8 cellular contexts compared by ENCODE assay signal in the genomic region with DNA sequence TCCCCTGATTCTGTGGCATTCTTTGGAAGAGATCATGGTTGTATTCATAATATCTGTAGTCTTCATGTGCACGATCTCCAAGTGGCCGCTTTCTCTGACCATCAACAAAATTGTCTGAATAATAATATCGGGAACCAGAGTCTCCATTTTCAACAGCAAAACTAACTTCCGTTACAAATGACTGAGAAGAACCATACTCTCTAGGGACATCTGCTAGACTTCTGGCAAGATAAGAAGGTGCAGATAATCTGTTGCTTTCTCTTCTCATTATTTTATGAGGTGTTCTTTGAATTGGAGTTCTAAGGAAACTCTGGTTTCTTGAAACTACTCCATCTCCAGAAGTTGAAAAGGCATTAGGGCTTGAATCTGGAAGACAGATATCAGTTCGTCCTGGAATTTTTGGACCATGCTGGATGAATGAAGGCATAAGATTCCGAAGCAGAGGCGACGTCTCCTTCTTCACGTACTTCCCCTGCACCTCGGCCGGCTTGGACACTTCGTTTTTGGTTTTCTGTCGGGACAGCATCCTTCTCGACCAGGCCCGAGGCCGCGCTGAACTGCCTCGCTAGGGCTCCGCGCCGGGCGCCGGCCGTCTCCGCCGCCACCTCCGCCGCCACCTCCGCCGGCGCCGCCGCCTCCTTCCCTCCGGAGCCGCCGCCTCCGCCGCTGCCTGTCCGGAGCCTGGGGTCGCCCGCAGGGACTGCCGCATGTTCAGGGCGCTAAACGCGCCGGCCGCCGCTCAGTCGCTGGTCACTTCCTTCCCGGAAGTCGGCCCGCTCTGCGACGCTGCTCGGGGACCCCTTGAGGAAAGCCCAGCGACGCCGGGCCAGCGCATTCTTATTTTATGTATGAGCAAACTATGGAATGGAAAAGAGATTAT. TPM values are rescaled to one million over a fixed set of nuclear protein-coding genes. Genes with fewer than 3 reads are reported as not detected.
A peak's percentile ranks its signal among the peaks of the same experiment; 100 is the strongest.
DNase-seq lines count a peak whose midpoint lies in the region; ATAC-seq, FAIRE-seq and TF ChIP-seq lines count a peak whose summit lies in the region.
"Not testable (repeated sequence)": the region's sequence is repeated elsewhere in the genome, so short reads cannot be mapped to it uniquely, and the experiment has no call there.

No MANE protein-coding gene starts in this region.

- ATAC-seq in GM18502 (IDR thresholded peaks at IDR 0.05; ENCODE audit: poor library complexity, unreplicated experiment) (peak; percentile 66), HG03565 (IDR thresholded peaks at IDR 0.05; ENCODE audit: unreplicated experiment) (peak; percentile 54)
- peak; percentile 72 for ATAC-seq in activated CD8-positive, alpha-beta T cell treated with anti-CD3 and anti-CD28 coated beads, Interleukin-2, amount 10 ng/mL, durations not matched to agents 7 days and 5 days

- H4K20me1 ChIP-seq in GM23248 (ENCODE audit: insufficient read depth), result not testable (repeated sequence)

- not testable (repeated sequence) for H3F3A ChIP-seq in GM23248 (ENCODE audit: insufficient read depth)

- POLR2A ChIA-PET in activated CD8-positive, alpha-beta T cell treated with anti-CD3 and anti-CD28 coated beads, Interleukin-2, amount 10 ng/mL, durations not matched to agents 7 days and 5 days (lab: Charles Lee), result not testable (repeated sequence)

- FAIRE-seq in islet of Langerhans (lab: Jason Lieb, UNC), result peak; percentile 79
- not testable (repeated sequence) for FAIRE-seq in small intestine (lab: Jason Lieb, UNC)

- intact Hi-C loops in vagina (cut with DNase I), result not testable (repeated sequence)

- H3K4me3 Mint-ChIP-seq in activated CD8-positive, alpha-beta T cell treated with anti-CD3 and anti-CD28 coated beads, Interleukin-2, amount 10 ng/mL, durations not matched to agents 7 days and 5 days, result peak overlapping the region; percentile 68

- not testable (repeated sequence) for H3K9me3 Mint-ChIP-seq in activated CD8-positive, alpha-beta T cell treated with anti-CD3 and anti-CD28 coated beads, Interleukin-2, amount 10 ng/mL, durations not matched to agents 7 days and 5 days (ENCODE audit: insufficient read depth)

- DNase-seq in GM23248 (peak; percentile 69), choroid plexus epithelial cell (ENCODE audit: low read depth) (peak; percentile 11)
- peak; percentile 21 for DNase-seq in activated CD8-positive, alpha-beta T cell treated with anti-CD3 and anti-CD28 coated beads, Interleukin-2, amount 10 ng/mL, durations not matched to agents 7 days and 5 days
- not testable (repeated sequence) for DNase-seq in small intestine; vagina (ENCODE audit: extremely low spot score in 2 of 2)

- not testable (repeated sequence) for H3K27me3 Mint-ChIP-seq in activated CD8-positive, alpha-beta T cell treated with anti-CD3 and anti-CD28 coated beads, Interleukin-2, amount 10 ng/mL, durations not matched to agents 7 days and 5 days (ENCODE audit: low read depth)

- H3K36me3 Mint-ChIP-seq in activated CD8-positive, alpha-beta T cell treated with anti-CD3 and anti-CD28 coated beads, Interleukin-2, amount 10 ng/mL, durations not matched to agents 7 days and 5 days (ENCODE audit: low read depth), result not testable (repeated sequence)

- peak overlapping the region; percentile 99 for H3K4me3 ChIP-seq in GM23248
- peak overlapping the region; percentile 63 for H3K4me3 ChIP-seq in choroid plexus epithelial cell (ENCODE audit: low read depth, low read length)
- peak overlapping the region; percentile 26 to 36 for H3K4me3 ChIP-seq in small intestine (ENCODE audit: low read depth in 1 of 2, low read length in 2 of 2)
- H3K4me3 ChIP-seq in vagina, result peak overlapping the region; percentile 30 to 41

- H3K36me3 ChIP-seq in GM23248 (ENCODE audit: low read depth); small intestine (ENCODE audit: control insufficient read depth in 2 of 2, insufficient read depth in 2 of 2, low read length in 2 of 2); vagina: not testable (repeated sequence)

- peak overlapping the region; percentile 95 for H2AFZ ChIP-seq in GM23248

- H3K27ac Mint-ChIP-seq in activated CD8-positive, alpha-beta T cell treated with anti-CD3 and anti-CD28 coated beads, Interleukin-2, amount 10 ng/mL, durations not matched to agents 7 days and 5 days, result peak overlapping the region; percentile 65

- H3K9me2 ChIP-seq in GM23248 (ENCODE audit: insufficient read depth), result not testable (repeated sequence)

- not testable (repeated sequence) for H3K27me3 ChIP-seq in GM23248 (replicated peaks; ENCODE audit: insufficient read depth); small intestine (ENCODE audit: control insufficient read depth in 2 of 2, insufficient read depth in 2 of 2, low read length in 2 of 2); vagina

- peak overlapping the region; percentile 100 for H3K4me2 ChIP-seq in GM23248 (ENCODE audit: unreplicated experiment)

- peaks cover 38% of the 10 kb centered on the region for H3K79me2 ChIP-seq in GM23248 (ENCODE audit: insufficient read depth)

- in situ Hi-C loops in GM23248 (cut with MboI), result not testable (repeated sequence)

- peak overlapping the region; percentile 91 for H3K9ac ChIP-seq in GM23248

- WGBS in GM23248 (ENCODE audit: low coverage in 1 of 2, low lambda C conversion rate in 2 of 2, missing lambda C conversion rate in 2 of 2), 2 experiments, result 1 to 5% methylated on average over 34 to 56 of the region's 59 CpGs
- 32 to 39% (median 34%) methylated on average over 59 of the region's 59 CpGs for WGBS in small intestine, 3 donors

- H3K4me1 ChIP-seq in GM23248 (ENCODE audit: insufficient read depth); small intestine (ENCODE audit: control insufficient read depth in 2 of 2, insufficient read depth in 1 of 2, low read depth in 1 of 2, low read length in 1 of 2); vagina: not testable (repeated sequence)

- not testable (repeated sequence) for TF ChIP-seq CTCF in choroid plexus epithelial cell (conservative IDR thresholded peaks at IDR 0.05; ENCODE audit: low read depth, low read length); vagina (IDR thresholded peaks at IDR 0.05)

- peaks cover 10% of the 10 kb centered on the region for H3K4me1 Mint-ChIP-seq in activated CD8-positive, alpha-beta T cell treated with anti-CD3 and anti-CD28 coated beads, Interleukin-2, amount 10 ng/mL, durations not matched to agents 7 days and 5 days (ENCODE audit: low read depth)

- TF ChIP-seq POLR2A in vagina (IDR thresholded peaks at IDR 0.05), result not testable (repeated sequence)

- not testable (repeated sequence) for H3K9me3 ChIP-seq in GM23248 (ENCODE audit: low read depth); small intestine (ENCODE audit: control insufficient read depth, low read depth); vagina

- peak overlapping the region; percentile 76 for H3K27ac ChIP-seq in GM23248
- H3K27ac ChIP-seq in small intestine (ENCODE audit: low read depth in 1 of 2, low read length in 1 of 2), result peak overlapping the region in 1 of 2 donors; percentile 74
- not testable (repeated sequence) for H3K27ac ChIP-seq in vagina

- CTCF ChIA-PET in activated CD8-positive, alpha-beta T cell treated with anti-CD3 and anti-CD28 coated beads, Interleukin-2, amount 10 ng/mL, durations not matched to agents 7 days and 5 days (lab: Charles Lee), result not testable (repeated sequence)

RNA-seq across cellular contexts. Expression of a gene that starts 6.4 kb away (rescaled TPM):
- 2.5 and 6.6 TPM in 2 replicates for total RNA-seq in GM23248 (2014; rRNA removed; shearing (Covaris generic))
- polyA plus RNA-seq in GM23248 (2016; fragmentation: Nextera tagmentation; extraction: Ambion mirVana) (4.0 and 4.7 TPM in 2 replicates), small intestine (under 1 TPM in 1 of 3 donors, not detected in 2; 0.27 TPM)
- under 1 TPM in 1 of 2 experiments, not detected in 1; 0.18 TPM for total RNA-seq in activated CD8-positive, alpha-beta T cell treated with anti-CD3 and anti-CD28 coated beads, Interleukin-2, amount 10 ng/mL, durations not matched to agents 7 days and 5 days
- not detected for total RNA-seq in vagina

Comparison
In these comparisons a context has a peak if more than half of its experiments do, and no peak if none do; other contexts are left out.
1. H3K4me3 ChIP-seq: peak in every context shown above with its lines; median percentile 99 in GM23248; 63 in choroid plexus epithelial cell; 36 in vagina; 31 in small intestine.